In the genomic region with DNA sequence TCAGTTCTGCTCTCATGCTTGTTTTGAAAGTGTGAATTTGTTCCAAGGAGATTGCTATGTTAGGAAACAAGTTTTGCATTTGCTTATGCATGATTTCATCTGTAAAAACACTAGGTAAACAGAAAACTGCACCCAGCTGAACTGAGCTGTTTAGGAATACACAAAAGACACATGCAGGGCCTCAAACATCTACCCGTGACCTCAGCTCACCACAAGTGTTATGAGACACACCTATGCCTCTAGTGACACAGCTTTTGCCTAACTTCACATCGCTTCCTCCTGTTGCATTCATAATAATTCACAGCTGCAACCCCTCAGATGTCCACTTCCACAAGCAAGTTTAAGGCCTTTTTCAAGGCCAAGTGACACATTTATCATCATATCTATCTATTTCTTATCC, we compare ENCODE assay signal across 24 cellular contexts.
DNase-seq lines count a peak whose midpoint lies in the region; ATAC-seq, FAIRE-seq and TF ChIP-seq lines count a peak whose summit lies in the region.
"Had no signal": no experiment of that assay in that cellular context is flagged by ENCODE, and none has a peak within 500 bp of the region (broad histone marks: within the 10 kb centered on the region; RNA-seq: fewer than 3 reads in every experiment).

No MANE protein-coding gene starts in this region.

- no peak for TF ChIP-seq POLR2A in breast epithelium (IDR thresholded peaks at IDR 0.05)

- no peaks in the 10 kb centered on the region for H3K9me3 ChIP-seq in breast epithelium
- H3K9me3 ChIP-seq: left lung, testis had no signal

- H3K4me3 ChIP-seq in breast epithelium (no peak overlapping the region), bronchial epithelial cell (ENCODE audit: low read depth, low read length) (no peak overlapping the region)
- H3K4me3 ChIP-seq: left lung, testis had no signal

- no peaks in the 10 kb centered on the region for H3K36me3 Mint-ChIP-seq in activated T-cell treated with anti-CD3 and anti-CD28 coated beads, Interleukin-2, amount 50 U/mL, for 4 hours (ENCODE audit: insufficient read depth)
- H3K36me3 Mint-ChIP-seq: activated naive CD8-positive, alpha-beta T cell treated with anti-CD3 and anti-CD28 coated beads for 36 hours; stimulated activated memory B cell treated with anti-CD40 and anti-IgM and Interleukin-4, amounts not matched to agents 10 μg/mL and 1 μg/mL and 100 μg/mL, for 72 hours; T-cell had no signal

- in situ Hi-C loops in T47D (cut with HindIII; ENCODE audit: low pct_unique_long_range_greater_than_20kb, low sequenced_read_pairs): no loop called here

- no peaks in the 10 kb centered on the region for H3K27me3 Mint-ChIP-seq in activated T-cell treated with anti-CD3 and anti-CD28 coated beads, Interleukin-2, amount 50 U/mL, for 4 hours (ENCODE audit: low read depth)
- H3K27me3 Mint-ChIP-seq: activated CD4-positive, alpha-beta T cell treated with anti-CD3 and anti-CD28 coated beads, Interleukin-2, amount 10 ng/mL, durations not matched to agents 24 days and 14 days; activated naive CD8-positive, alpha-beta T cell treated with anti-CD3 and anti-CD28 coated beads for 36 hours; stimulated activated memory B cell treated with anti-CD40 and anti-IgM and Interleukin-4, amounts not matched to agents 10 μg/mL and 1 μg/mL and 100 μg/mL, for 72 hours; T-cell had no signal

- peak; percentile 27 to 65 for DNase-seq in T47D (ENCODE audit: low read depth in 1 of 2, low spot score in 1 of 2)
- DNase-seq in breast epithelium (ENCODE audit: low spot score in 2 of 2): no peak
- peak; percentile 2 for DNase-seq in bronchial epithelial cell (ENCODE audit: low read depth)
- DNase-seq in activated T-cell treated with anti-CD3 and anti-CD28 coated beads, Interleukin-2, amount 50 U/mL, for 4 hours: no peak
- DNase-seq in HUDEP-2 (lab: John Stamatoyannopoulos, UW; ENCODE audit: unreplicated experiment in 76 of 76): no peak
- DNase-seq: activated CD4-positive, alpha-beta T cell treated with anti-CD3 and anti-CD28 coated beads, Interleukin-2, amount 10 ng/mL, durations not matched to agents 24 days and 14 days; activated naive CD8-positive, alpha-beta T cell treated with anti-CD3 and anti-CD28 coated beads for 36 hours; DMS153; effector CD4-positive, alpha-beta T cell; HFFc6; KBM-7; left lung; midbrain; NCI-H2029 treated with DMSO at 0.1 percent for 48 hours; NCI-H526 treated with DMSO at 0.1 percent for 48 hours; posterior cingulate gyrus; Right ventricle myocardium superior; T-cell; testis had no signal

- no peak overlapping the region for H3K4me3 Mint-ChIP-seq in activated T-cell treated with anti-CD3 and anti-CD28 coated beads, Interleukin-2, amount 50 U/mL, for 4 hours
- H3K4me3 Mint-ChIP-seq: activated CD4-positive, alpha-beta T cell treated with anti-CD3 and anti-CD28 coated beads, Interleukin-2, amount 10 ng/mL, durations not matched to agents 24 days and 14 days; activated naive CD8-positive, alpha-beta T cell treated with anti-CD3 and anti-CD28 coated beads for 36 hours; HFFc6; stimulated activated memory B cell treated with anti-CD40 and anti-IgM and Interleukin-4, amounts not matched to agents 10 μg/mL and 1 μg/mL and 100 μg/mL, for 72 hours; T-cell had no signal

- H3K4me1 ChIP-seq in breast epithelium: no peaks in the 10 kb centered on the region
- H3K4me1 ChIP-seq: left lung, testis had no signal

- H3K36me3 ChIP-seq in breast epithelium (no peaks in the 10 kb centered on the region), bronchial epithelial cell (ENCODE audit: control insufficient read depth, insufficient read depth, low read length) (no peaks in the 10 kb centered on the region)
- H3K36me3 ChIP-seq: left lung had no signal

- no peaks in the 10 kb centered on the region for H3K9me3 Mint-ChIP-seq in activated T-cell treated with anti-CD3 and anti-CD28 coated beads, Interleukin-2, amount 50 U/mL, for 4 hours
- H3K9me3 Mint-ChIP-seq: activated CD4-positive, alpha-beta T cell treated with anti-CD3 and anti-CD28 coated beads, Interleukin-2, amount 10 ng/mL, durations not matched to agents 24 days and 14 days; activated naive CD8-positive, alpha-beta T cell treated with anti-CD3 and anti-CD28 coated beads for 36 hours; activated T-helper 2 cell treated with anti-CD3 and anti-CD28 coated beads, Interferon-gamma antibody, Interleukin-2, Interleukin-4, amounts not matched to agents 10 μg/mL and 5 μg/mL and 100 μg/mL, durations not matched to agents 14 hours and 24 hours and 36 hours; T-cell had no signal

- ATAC-seq in HG02798 (IDR thresholded peaks at IDR 0.05; ENCODE audit: poor library complexity, unreplicated experiment) (peak; percentile 63), HG03095 (IDR thresholded peaks at IDR 0.05; ENCODE audit: unreplicated experiment) (no peak)
- ATAC-seq in activated T-cell treated with anti-CD3 and anti-CD28 coated beads, Interleukin-2, amount 50 U/mL, for 4 hours: no peak
- no peak for ATAC-seq in activated CD4-positive, CD25-positive, alpha-beta regulatory T cell treated with anti-CD3 and anti-CD28 coated beads, Interleukin-2, amount 50 U/mL, for 24 hours
- ATAC-seq: left lung; stimulated activated memory B cell treated with anti-CD40 and anti-IgM and Interleukin-4, amounts not matched to agents 10 μg/mL and 1 μg/mL and 100 μg/mL, for 72 hours; T-cell had no signal

- no peaks in the 10 kb centered on the region for H3K27me3 ChIP-seq in breast epithelium
- no peaks in the 10 kb centered on the region for H3K27me3 ChIP-seq in bronchial epithelial cell (ENCODE audit: control insufficient read depth, insufficient read depth, low read length)
- H3K27me3 ChIP-seq: left lung, testis had no signal

- no peaks in the 10 kb centered on the region for H3K4me1 Mint-ChIP-seq in activated T-cell treated with anti-CD3 and anti-CD28 coated beads, Interleukin-2, amount 50 U/mL, for 4 hours (ENCODE audit: low read depth)
- H3K4me1 Mint-ChIP-seq: activated CD4-positive, alpha-beta T cell treated with anti-CD3 and anti-CD28 coated beads, Interleukin-2, amount 10 ng/mL, durations not matched to agents 24 days and 14 days; activated naive CD8-positive, alpha-beta T cell treated with anti-CD3 and anti-CD28 coated beads for 36 hours; stimulated activated memory B cell treated with anti-CD40 and anti-IgM and Interleukin-4, amounts not matched to agents 10 μg/mL and 1 μg/mL and 100 μg/mL, for 72 hours; T-cell had no signal

- no peak overlapping the region for H3K27ac ChIP-seq in breast epithelium
- H3K27ac ChIP-seq: left lung, testis had no signal

- intact Hi-C loops in breast epithelium (cut with DNase I; ENCODE audit: low total_unique reads): no loop called here

- FAIRE-seq in bronchial epithelial cell (lab: Jason Lieb, UNC): no peak

- no peak for TF ChIP-seq CTCF in breast epithelium (IDR thresholded peaks at IDR 0.05)
- no peak for TF ChIP-seq CTCF in bronchial epithelial cell (IDR thresholded peaks at IDR 0.05; ENCODE audit: insufficient read depth, low read length, severe bottlenecking)

Comparison
In these comparisons a context has a peak if more than half of its experiments do, and no peak if none do; other contexts are left out.
1. DNase-seq: peak in T47D (2 of 2) and bronchial epithelial cell (single experiment); none in breast epithelium (0 of 2), activated T-cell treated with anti-CD3 and anti-CD28 coated beads, Interleukin-2, amount 50 U/mL, for 4 hours (single experiment) and HUDEP-2 (0 of 76).